ENCODE assay signal across 24 cellular contexts in the genomic region with DNA sequence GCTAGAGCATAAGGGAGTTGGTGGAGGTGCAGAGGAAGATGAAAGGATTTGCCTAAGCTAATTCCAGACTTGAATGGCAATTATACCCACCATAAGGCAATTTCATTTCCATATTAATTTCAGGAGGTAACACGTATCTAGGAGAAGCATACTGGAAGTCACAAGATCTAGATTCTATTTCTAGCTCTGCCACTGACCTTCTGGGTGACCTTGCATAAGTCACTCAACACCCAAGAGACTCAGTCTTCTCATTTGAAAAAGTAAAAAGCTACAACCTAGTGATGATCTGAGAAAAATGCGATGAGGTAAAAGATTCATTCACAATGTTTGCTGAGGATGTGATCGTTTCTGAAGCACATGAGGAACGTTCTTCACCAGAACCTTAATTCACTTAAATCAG. TPM values are rescaled to one million over a fixed set of nuclear protein-coding genes. Genes with fewer than 3 reads are reported as not detected.
A peak's percentile ranks its signal among the peaks of the same experiment; 100 is the strongest.
DNase-seq lines count a peak whose midpoint lies in the region; ATAC-seq, FAIRE-seq and TF ChIP-seq lines count a peak whose summit lies in the region.
"Had no signal": no experiment of that assay in that cellular context is flagged by ENCODE, and none has a peak within 500 bp of the region (broad histone marks: within the 10 kb centered on the region; RNA-seq: fewer than 3 reads in every experiment).

No MANE protein-coding gene starts in this region.

- FAIRE-seq in H54 (lab: Jason Lieb, UNC), result peak; percentile 70
- FAIRE-seq in kidney (lab: Jason Lieb, UNC), result no peak
- FAIRE-seq in HTR-8/SVneo (lab: Jason Lieb, UNC), result no peak
- FAIRE-seq: GM12891, H1 had no signal

- no peak for DNase-seq in H54 (ENCODE audit: insufficient read length, low spot score)
- DNase-seq in NCI-H526 treated with DMSO at 0.1 percent for 48 hours (lab: John Stamatoyannopoulos, UW), result peak; percentile 60
- DNase-seq in kidney, result no peak
- DNase-seq in HTR-8/SVneo (ENCODE audit: insufficient read length, low spot score), result no peak
- DNase-seq in cardiac septum (ENCODE audit: low spot score), result no peak
- DNase-seq: C1 segment of cervical spinal cord; Caco-2; CD4-positive, alpha-beta memory T cell; DMS79 treated with DMSO at 0.1 percent for 48 hours; GF-D8; NCI-H1092 treated with DMSO at 0.1 percent for 48 hours; NCI-H1436; NCI-H187; NCI-H2081 treated with DMSO at 0.1 percent for 48 hours; NCI-H2171; NCI-H226; NCI-H510A; NCI-H774; SJCRH30 had no signal

- H3K4me1 ChIP-seq in kidney (ENCODE audit: control insufficient read depth in 1 of 2, insufficient read depth in 1 of 2, low read depth in 1 of 2, low read length in 2 of 2) (peaks cover 4 to 12% of the 10 kb centered on the region in 2 donors), skeletal muscle tissue (ENCODE audit: control insufficient read depth in 3 of 3, insufficient read depth in 3 of 3, low read length in 3 of 3) (peaks cover 6 to 12% (median 8%) of the 10 kb centered on the region in 3 donors)
- H3K4me1 ChIP-seq: SJCRH30 had no signal

- TF ChIP-seq POLR2A in H54 (IDR thresholded peaks at IDR 0.05; ENCODE audit: low read depth, low read length), result no peak

- no peak for ATAC-seq in GM18907 (IDR thresholded peaks at IDR 0.05; ENCODE audit: unreplicated experiment)
- ATAC-seq: SK-N-SH treated with all-trans-retinoic acid at 6 μM for 48 hours had no signal

- peak overlapping the region; percentile 42 to 60 for H3K4me3 ChIP-seq in kidney (ENCODE audit: low read length in 2 of 2)
- H3K4me3 ChIP-seq in skeletal muscle tissue (ENCODE audit: low read length in 3 of 3), result peak overlapping the region in 1 of 3 donors; percentile 27
- H3K4me3 ChIP-seq: SJCRH30 had no signal

- intact Hi-C loops in kidney (cut with DNase I), result no loop called here
- intact Hi-C loops in cardiac septum (cut with DNase I), result no loop called here

- no peaks in the 10 kb centered on the region for H3K36me3 ChIP-seq in kidney (ENCODE audit: control insufficient read depth in 1 of 2, insufficient read depth in 2 of 2, low read length in 2 of 2)
- H3K36me3 ChIP-seq in skeletal muscle tissue (ENCODE audit: control insufficient read depth in 3 of 3, insufficient read depth in 3 of 3, low read length in 3 of 3), result no peaks in the 10 kb centered on the region
- H3K36me3 ChIP-seq: SJCRH30 had no signal

- H3K27ac ChIP-seq in kidney (ENCODE audit: low read depth in 2 of 2, low read length in 2 of 2) (peak overlapping the region; percentile 63 to 69), skeletal muscle tissue (ENCODE audit: low read depth, low read length) (peak overlapping the region; percentile 69)
- H3K27ac ChIP-seq: SJCRH30 had no signal

- H3K9me3 ChIP-seq in kidney (ENCODE audit: control insufficient read depth in 1 of 2, low read length in 2 of 2) (no peaks in the 10 kb centered on the region), skeletal muscle tissue (ENCODE audit: control insufficient read depth in 3 of 3, low read length in 3 of 3) (no peaks in the 10 kb centered on the region)
- H3K9me3 ChIP-seq: Caco-2, SJCRH30 had no signal

- H3K9ac ChIP-seq in kidney (ENCODE audit: low read length in 2 of 2), result peak overlapping the region in 1 of 2 donors; percentile 41
- no peak overlapping the region for H3K9ac ChIP-seq in skeletal muscle tissue (ENCODE audit: low read depth in 1 of 3, low read length in 3 of 3)

- no peak for TF ChIP-seq CTCF in kidney (IDR thresholded peaks at IDR 0.05; ENCODE audit: borderline replicate concordance, extremely low read depth, insufficient read depth)

- no peaks in the 10 kb centered on the region for H3K27me3 ChIP-seq in skeletal muscle tissue (ENCODE audit: control insufficient read depth in 3 of 3, insufficient read depth in 3 of 3, low read length in 3 of 3)
- H3K27me3 ChIP-seq: SJCRH30 had no signal

RNA-seq across cellular contexts. Expression of a gene that starts 55.9 kb away (rescaled TPM):
- 41.7 TPM for total RNA-seq in kidney
- 71.3 TPM for polyA plus RNA-seq in kidney (ENCODE audit: insufficient read depth, low read depth, low replicate concordance)
- total RNA-seq in skeletal muscle tissue, result 5.7 TPM
- total RNA-seq in cardiac septum, result 2.2 TPM
- total RNA-seq: CD4-positive, alpha-beta memory T cell; SJCRH30 had no signal
- polyA plus RNA-seq: CD4-positive, alpha-beta memory T cell had no signal
